13 cellular contexts compared by ENCODE assay signal in the genomic region with DNA sequence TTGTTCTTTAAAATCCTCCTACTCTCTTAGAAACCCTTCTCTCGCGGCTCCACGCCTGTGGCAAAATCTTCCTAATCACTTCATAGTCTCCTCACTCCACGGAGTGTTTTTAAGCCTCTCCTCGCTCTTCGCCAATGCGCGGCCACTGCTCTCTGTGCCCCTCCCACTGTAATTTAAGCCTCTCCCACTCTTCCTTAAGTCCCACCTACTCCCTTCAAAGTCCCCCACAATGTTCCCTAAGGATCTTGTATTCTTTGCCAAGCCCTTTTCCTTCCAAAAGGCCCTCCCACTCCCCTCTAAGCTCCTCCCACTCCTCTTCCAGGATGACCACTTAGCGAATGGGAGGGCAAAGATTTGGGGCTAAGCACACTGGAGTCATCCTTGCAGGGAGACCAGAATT. TPM values are rescaled to one million over a fixed set of nuclear protein-coding genes. Genes with fewer than 3 reads are reported as not detected.
DNase-seq lines count a peak whose midpoint lies in the region; ATAC-seq, FAIRE-seq and TF ChIP-seq lines count a peak whose summit lies in the region.
"Had no signal": no experiment of that assay in that cellular context is flagged by ENCODE, and none has a peak within 500 bp of the region (broad histone marks: within the 10 kb centered on the region; RNA-seq: fewer than 3 reads in every experiment).

No MANE protein-coding gene starts in this region.

- no peak overlapping the region for H2AK5ac ChIP-seq in mesendoderm (ENCODE audit: low read length)

- no peaks in the 10 kb centered on the region for H3K4me1 ChIP-seq in mesendoderm (ENCODE audit: control insufficient read depth, low read depth, low read length)
- peaks cover 7 to 36% (median 27%) of the 10 kb centered on the region in 4 donors for H3K4me1 ChIP-seq in stomach
- H3K4me1 ChIP-seq in HepG2 (ENCODE audit: insufficient read depth, low read length) = peaks cover 23% of the 10 kb centered on the region

- H3K36me3 ChIP-seq in SK-N-MC (ENCODE audit: insufficient read depth, low read length) (peaks cover 28% of the 10 kb centered on the region), mesendoderm (ENCODE audit: control insufficient read depth, insufficient read depth, low read length) (peaks cover 2% of the 10 kb centered on the region), stomach (peaks cover 25 to 57% (median 53%) of the 10 kb centered on the region in 4 donors), HepG2 (replicated peaks in 1 of 2; ENCODE audit: control insufficient read depth in 1 of 2, insufficient read depth in 2 of 2, low read length in 2 of 2) (peaks cover 10 to 32% of the 10 kb centered on the region in 2 experiments; a peak in 4 of 5 replicates)

- H4K8ac ChIP-seq in mesendoderm (ENCODE audit: low read depth, low read length) = no peak overlapping the region

- no peak for DNase-seq in activated CD4-positive, alpha-beta T cell treated with anti-CD3 and anti-CD28 coated beads, Interleukin-2, amount 10 ng/mL, durations not matched to agents 7 days and 5 days
- no peak for DNase-seq in activated CD4-positive, alpha-beta T cell treated with anti-CD3 and anti-CD28 coated beads for 48 hours
- DNase-seq in SK-N-MC (ENCODE audit: low read depth, low spot score) (no peak), mesendoderm (peak; percentile 48), stomach (no peak), HepG2 (ENCODE audit: low spot score) (no peak), epidermal melanocyte (ENCODE audit: insufficient read length, low spot score) (no peak)
- DNase-seq: heart right ventricle, nucleus accumbens, substantia nigra had no signal

- WGBS in mesendoderm (ENCODE audit: extremely low coverage, insufficient coverage, low lambda C conversion rate) = no CpG with 5 or more reads among the region's 9 CpGs
- WGBS in stomach, 5 donors = 82 to 93% (median 89%) methylated on average over 9 of the region's 9 CpGs
- WGBS in HepG2 (ENCODE audit: low lambda C conversion rate) = 98% methylated on average over 9 of the region's 9 CpGs

- H4K5ac ChIP-seq in mesendoderm (ENCODE audit: low read length) = no peak overlapping the region

- H3K56ac ChIP-seq in mesendoderm (ENCODE audit: low read length) = no peak overlapping the region

- no peak overlapping the region for H3K23ac ChIP-seq in mesendoderm (ENCODE audit: low read length)

- no peaks in the 10 kb centered on the region for H3K27me3 ChIP-seq in mesendoderm (ENCODE audit: insufficient read depth, low read length, poor library complexity)
- H3K27me3 ChIP-seq in stomach = no peaks in the 10 kb centered on the region
- H3K27me3 ChIP-seq in HepG2 (ENCODE audit: control insufficient read depth in 1 of 2, insufficient read depth in 2 of 2, low read length in 2 of 2) = no peaks in the 10 kb centered on the region; a peak in 1 of 5 replicates
- H3K27me3 ChIP-seq: heart right ventricle had no signal

- peak overlapping the region; percentile 72 for H3K4me3 ChIP-seq in SK-N-MC
- no peak overlapping the region for H3K4me3 ChIP-seq in mesendoderm (ENCODE audit: low read length)
- H3K4me3 ChIP-seq in stomach = peak overlapping the region in 1 of 4 donors; percentile 81
- H3K4me3 ChIP-seq in HepG2 (replicated peaks in 1 of 3; ENCODE audit: insufficient read depth in 1 of 3, low read depth in 2 of 3, low read length in 3 of 3) = no peak overlapping the region

- no peak overlapping the region for H2AFZ ChIP-seq in HepG2 (ENCODE audit: low read length)

- peaks cover 7% of the 10 kb centered on the region for H3K9me3 Mint-ChIP-seq in activated CD4-positive, alpha-beta T cell treated with anti-CD3 and anti-CD28 coated beads, Interleukin-2, amount 10 ng/mL, durations not matched to agents 7 days and 5 days
- H3K9me3 Mint-ChIP-seq: T-helper 2 cell treated with Interferon-gamma antibody and Interleukin-4, amounts not matched to agents 5 μg/mL and 100 μg/mL, for 36 hours had no signal

- POLR2A ChIA-PET in activated CD4-positive, alpha-beta T cell treated with anti-CD3 and anti-CD28 coated beads, Interleukin-2, amount 10 ng/mL, durations not matched to agents 7 days and 5 days (lab: Charles Lee) = no interaction called here
- POLR2A ChIA-PET in HepG2 (lab: Yijun Ruan, JAX) = interaction anchor here (1.1 to 4.9 kb wide), 3 partner anchors 13 to 78 kb away, joined by 3 to 66 read pairs (median 45); partner anchors contain the start of gene ZNF579

- TF ChIP-seq RAD21 in HepG2 (CRISPR knock-in tag; IDR thresholded peaks at IDR 0.05) = no peak

- peaks cover 35% of the 10 kb centered on the region for H3K36me3 Mint-ChIP-seq in activated CD4-positive, alpha-beta T cell treated with anti-CD3 and anti-CD28 coated beads, Interleukin-2, amount 10 ng/mL, durations not matched to agents 7 days and 5 days (ENCODE audit: low read depth)

- H3K79me2 ChIP-seq in mesendoderm (ENCODE audit: control insufficient read depth, insufficient read depth, low read length) (no peaks in the 10 kb centered on the region), HepG2 (ENCODE audit: insufficient read depth, low read length) (peaks cover 2% of the 10 kb centered on the region)

- TF ChIP-seq POLR2A in stomach (IDR thresholded peaks at IDR 0.05) (no peak), HepG2 (IDR thresholded peaks at IDR 0.05; ENCODE audit: insufficient read depth in 1 of 2, low read depth in 2 of 2, low read length in 2 of 2) (no peak)

- H3K27ac ChIP-seq in SK-N-MC (peak overlapping the region; percentile 76), mesendoderm (ENCODE audit: low read depth, low read length) (no peak overlapping the region), stomach (peak overlapping the region in 3 of 5 donors; percentile 98 to 100 (median 99)), HepG2 (ENCODE audit: extremely low read length, insufficient read depth, low read length) (no peak overlapping the region)

- H4K20me1 ChIP-seq in HepG2 (ENCODE audit: insufficient read depth, low read length) = 0 out of 2 replicates have a peak, but pooled peaks cover 6% of the 10 kb centered on the region

- TF ChIP-seq EP300 in stomach (IDR thresholded peaks at IDR 0.05) (no peak), HepG2 (IDR thresholded peaks at IDR 0.05; ENCODE audit: low read depth in 2 of 2, low read length in 2 of 2) (no peak), HepG2 (CRISPR knock-in tag; IDR thresholded peaks at IDR 0.05; ENCODE audit: borderline replicate concordance) (no peak)

- no peak overlapping the region for H3K4ac ChIP-seq in mesendoderm (ENCODE audit: low read depth, low read length)

- H2BK120ac ChIP-seq in mesendoderm (ENCODE audit: low read depth, low read length) = no peak overlapping the region

- peaks cover 27% of the 10 kb centered on the region for H3K4me1 Mint-ChIP-seq in activated CD4-positive, alpha-beta T cell treated with anti-CD3 and anti-CD28 coated beads, Interleukin-2, amount 10 ng/mL, durations not matched to agents 7 days and 5 days

- no peak for FAIRE-seq in HepG2 (lab: Jason Lieb, UNC)
- FAIRE-seq: bronchial epithelial cell had no signal

- no peak overlapping the region for H3K9ac ChIP-seq in SK-N-MC (ENCODE audit: insufficient read length)
- no peak overlapping the region for H3K9ac ChIP-seq in mesendoderm (ENCODE audit: low read length)
- no peak overlapping the region for H3K9ac ChIP-seq in HepG2 (ENCODE audit: insufficient read depth, low read depth, low read length)

- BruUV-seq in HepG2 (replicated peaks; lab: Mats Ljungman, UMichigan) = no TSS peak

- TF ChIP-seq CTCF in stomach (IDR thresholded peaks at IDR 0.05) = no peak
- TF ChIP-seq CTCF in HepG2 (CRISPR knock-in tag; IDR thresholded peaks at IDR 0.05) = no peak

- H3K79me1 ChIP-seq in mesendoderm (ENCODE audit: low read length) = no peaks in the 10 kb centered on the region

- no peak overlapping the region for H2BK15ac ChIP-seq in mesendoderm (replicated peaks; ENCODE audit: low read depth)

- H3K9me3 ChIP-seq in SK-N-MC (ENCODE audit: low read depth, low read length) (no peaks in the 10 kb centered on the region), stomach (no peaks in the 10 kb centered on the region), HepG2 (ENCODE audit: low read length) (no peaks in the 10 kb centered on the region)
- H3K9me3 ChIP-seq: heart right ventricle had no signal

- ATAC-seq in HepG2 (no peak), GM21526 (IDR thresholded peaks at IDR 0.05; ENCODE audit: low FRiP score, unreplicated experiment) (no peak)

- peak overlapping the region; percentile 57 for H3K27ac Mint-ChIP-seq in activated CD4-positive, alpha-beta T cell treated with anti-CD3 and anti-CD28 coated beads, Interleukin-2, amount 10 ng/mL, durations not matched to agents 7 days and 5 days

- H3K18ac ChIP-seq in mesendoderm (ENCODE audit: low read length) = no peak overlapping the region

- intact Hi-C loops in stomach (cut with DNase I; ENCODE audit: low total_unique reads) (no loop called here), HepG2 (cut with micrococcal nuclease; ENCODE audit: unreplicated experiment) (loop anchor here (2.0 kb wide), 1 partner anchor 17 kb away; the partner anchor contains the start of gene ZNF579)

- no peaks in the 10 kb centered on the region for H3K27me3 Mint-ChIP-seq in activated CD4-positive, alpha-beta T cell treated with anti-CD3 and anti-CD28 coated beads, Interleukin-2, amount 10 ng/mL, durations not matched to agents 7 days and 5 days

- H3K4me2 ChIP-seq in mesendoderm (ENCODE audit: low read length) = no peak overlapping the region
- no peak overlapping the region for H3K4me2 ChIP-seq in HepG2 (ENCODE audit: low read depth, low read length)

- in situ Hi-C loops in HepG2 (cut with HindIII; ENCODE audit: extremely low pct_ligation_motif_present, low pct_unique_long_range_greater_than_20kb) = no loop called here

- H3K4me3 Mint-ChIP-seq in activated CD4-positive, alpha-beta T cell treated with anti-CD3 and anti-CD28 coated beads, Interleukin-2, amount 10 ng/mL, durations not matched to agents 7 days and 5 days = no peak overlapping the region

- H2BK5ac ChIP-seq in mesendoderm (ENCODE audit: low read length) = no peak overlapping the region

- CTCF ChIA-PET in activated CD4-positive, alpha-beta T cell treated with anti-CD3 and anti-CD28 coated beads, Interleukin-2, amount 10 ng/mL, durations not matched to agents 7 days and 5 days (lab: Charles Lee) = interaction anchor here (0.6 kb wide), 2 partner anchors 447 to 597 kb away, joined by 3 to 4 read pairs; no protein-coding TSS in a partner anchor
- CTCF ChIA-PET in HepG2 (lab: Yijun Ruan, JAX; ENCODE audit: low intra/inter-chr PET ratio, low total read pairs) = no interaction called here

RNA-seq across cellular contexts. Expression of gene FIZ1, which starts 1.3 kb away (rescaled TPM):
- total RNA-seq in activated CD4-positive, alpha-beta T cell treated with anti-CD3 and anti-CD28 coated beads, Interleukin-2, amount 10 ng/mL, durations not matched to agents 7 days and 5 days = 10 to 100 TPM; 15.3 to 16.9 TPM
- 13.5 TPM for polyA plus RNA-seq in mesendoderm (2013, experiment 1 of 2)
- 13.7 TPM for polyA plus RNA-seq in mesendoderm (2013, experiment 2 of 2)
- 10 to 100 TPM in 1 of 5 donors, 1 to 10 TPM in 3, not detected in 1; 4.0 to 16.8 (median 6.7) TPM for total RNA-seq in stomach
- 10 to 100 TPM in 1 of 3 donors, 1 to 10 TPM in 2; 8.7 to 10.8 (median 9.4) TPM for polyA plus RNA-seq in stomach
- total RNA-seq in HepG2 (2016; rRNA removed; fragmentation: Illumina TruSeq; extraction: Trizol) = 3.4 and 5.9 TPM in 2 replicates
- total RNA-seq in HepG2 (2016; cell fraction: cytosol; rRNA removed; fragmentation: Illumina TruSeq; extraction: Trizol; ENCODE audit: low read depth) = 0.97 and 1.0 TPM in 2 replicates
- total RNA-seq in HepG2 (2016; cell fraction: insoluble cytoplasmic fraction; rRNA removed; fragmentation: Illumina TruSeq; extraction: Trizol) = 3.3 and 4.8 TPM in 2 replicates
- 3.8 and 4.3 TPM in 2 replicates for total RNA-seq in HepG2 (2016; cell fraction: membrane; rRNA removed; fragmentation: Illumina TruSeq; extraction: Trizol)
- total RNA-seq in HepG2 (2016; cell fraction: nucleus; rRNA removed; fragmentation: Illumina TruSeq; extraction: Trizol) = 4.3 and 5.0 TPM in 2 replicates
- polyA plus RNA-seq in HepG2 (2011; rRNA removed) = 3.6 and 4.1 TPM in 2 replicates
- polyA plus RNA-seq in HepG2 (2011; cell fraction: cytosol; rRNA removed) = 2.4 and 3.2 TPM in 2 replicates
- 9.6 and 12.9 TPM in 2 replicates for polyA plus RNA-seq in HepG2 (2011; cell fraction: nucleus; rRNA removed)
- polyA plus RNA-seq in HepG2 (2012) = 6.5 and 7.8 TPM in 2 replicates
- polyA plus RNA-seq in HepG2 (2016; cell fraction: cytosol; fragmentation: Illumina TruSeq; extraction: Trizol; ENCODE audit: low read depth) = 1.7 and 2.0 TPM in 2 replicates
- polyA plus RNA-seq in HepG2 (2016; cell fraction: insoluble cytoplasmic fraction; fragmentation: Illumina TruSeq; extraction: Trizol; ENCODE audit: low read depth) = 7.2 and 8.9 TPM in 2 replicates
- polyA plus RNA-seq in HepG2 (2016; cell fraction: membrane; fragmentation: Illumina TruSeq; extraction: Trizol; ENCODE audit: low read depth) = 5.5 and 6.4 TPM in 2 replicates
- 14.5 and 17.0 TPM in 2 replicates for polyA plus RNA-seq in HepG2 (2016; cell fraction: nucleus; fragmentation: Illumina TruSeq; extraction: Trizol; ENCODE audit: insufficient read depth, low read depth)
- 7.4 and 7.8 TPM in 2 replicates for polyA minus RNA-seq in HepG2 (2011; rRNA and poly(A)+ RNA removed; ENCODE audit: low replicate concordance)
- polyA minus RNA-seq in HepG2 (2011; cell fraction: cytosol; rRNA and poly(A)+ RNA removed) = 4.2 and 4.4 TPM in 2 replicates
- polyA minus RNA-seq in HepG2 (2011; cell fraction: nucleus; rRNA and poly(A)+ RNA removed) = 4.4 and 6.8 TPM in 2 replicates

RNA-seq across cellular contexts. Expression of gene ZNF524, which starts 2.1 kb away (rescaled TPM):
- total RNA-seq in activated CD4-positive, alpha-beta T cell treated with anti-CD3 and anti-CD28 coated beads, Interleukin-2, amount 10 ng/mL, durations not matched to agents 7 days and 5 days = 10 to 100 TPM; 31.2 to 32.9 TPM
- 1.8 TPM for polyA plus RNA-seq in mesendoderm (2013, experiment 1 of 2)
- polyA plus RNA-seq in mesendoderm (2013, experiment 2 of 2) = 1.8 TPM
- total RNA-seq in stomach (10 to 100 TPM in 3 of 5 donors, 1 to 10 TPM in 2; 2.9 to 54.3 (median 17.4) TPM), HepG2 (2016; rRNA removed; fragmentation: Illumina TruSeq; extraction: Trizol) (1.6 and 4.6 TPM in 2 replicates)
- polyA plus RNA-seq in stomach (10 to 100 TPM; 61.3 to 70.7 (median 68.9) TPM), HepG2 (2011; rRNA removed) (3.2 and 5.0 TPM in 2 replicates)
- 6.2 and 7.2 TPM in 2 replicates for total RNA-seq in HepG2 (2016; cell fraction: cytosol; rRNA removed; fragmentation: Illumina TruSeq; extraction: Trizol; ENCODE audit: low read depth)
- total RNA-seq in HepG2 (2016; cell fraction: insoluble cytoplasmic fraction; rRNA removed; fragmentation: Illumina TruSeq; extraction: Trizol) = 2.8 and 4.6 TPM in 2 replicates
- 7.6 and 10.2 TPM in 2 replicates for total RNA-seq in HepG2 (2016; cell fraction: membrane; rRNA removed; fragmentation: Illumina TruSeq; extraction: Trizol)
- total RNA-seq in HepG2 (2016; cell fraction: nucleus; rRNA removed; fragmentation: Illumina TruSeq; extraction: Trizol) = 2.7 TPM in 2 replicates
- 3.9 and 7.0 TPM in 2 replicates for polyA plus RNA-seq in HepG2 (2011; cell fraction: cytosol; rRNA removed)
- 8.3 and 9.7 TPM in 2 replicates for polyA plus RNA-seq in HepG2 (2011; cell fraction: nucleus; rRNA removed)
- 2.9 and 4.1 TPM in 2 replicates for polyA plus RNA-seq in HepG2 (2012)
- 8.5 and 8.9 TPM in 2 replicates for polyA plus RNA-seq in HepG2 (2016; cell fraction: cytosol; fragmentation: Illumina TruSeq; extraction: Trizol; ENCODE audit: low read depth)
- 3.6 and 4.5 TPM in 2 replicates for polyA plus RNA-seq in HepG2 (2016; cell fraction: insoluble cytoplasmic fraction; fragmentation: Illumina TruSeq; extraction: Trizol; ENCODE audit: low read depth)
- 9.0 and 9.5 TPM in 2 replicates for polyA plus RNA-seq in HepG2 (2016; cell fraction: membrane; fragmentation: Illumina TruSeq; extraction: Trizol; ENCODE audit: low read depth)
- 4.9 and 5.2 TPM in 2 replicates for polyA plus RNA-seq in HepG2 (2016; cell fraction: nucleus; fragmentation: Illumina TruSeq; extraction: Trizol; ENCODE audit: insufficient read depth, low read depth)
- polyA minus RNA-seq in HepG2 (2011; rRNA and poly(A)+ RNA removed; ENCODE audit: low replicate concordance) = 3.5 and 3.9 TPM in 2 replicates
- 2.5 and 3.1 TPM in 2 replicates for polyA minus RNA-seq in HepG2 (2011; cell fraction: cytosol; rRNA and poly(A)+ RNA removed)
- 2.7 and 3.3 TPM in 2 replicates for polyA minus RNA-seq in HepG2 (2011; cell fraction: nucleus; rRNA and poly(A)+ RNA removed)

RNA-seq across cellular contexts. Expression of gene ZNF865, which starts 7.4 kb away (rescaled TPM):
- total RNA-seq in activated CD4-positive, alpha-beta T cell treated with anti-CD3 and anti-CD28 coated beads, Interleukin-2, amount 10 ng/mL, durations not matched to agents 7 days and 5 days = 10 to 100 TPM; 14.2 TPM
- 4.8 TPM for polyA plus RNA-seq in mesendoderm (2013, experiment 1 of 2)
- polyA plus RNA-seq in mesendoderm (2013, experiment 2 of 2) = 4.8 TPM
- 10 to 100 TPM in 3 of 5 donors, 1 to 10 TPM in 2; 1.3 to 60.5 (median 11.6) TPM for total RNA-seq in stomach
- 1 to 10 TPM; 5.3 to 6.3 (median 6.1) TPM for polyA plus RNA-seq in stomach
- total RNA-seq in HepG2 (2016; rRNA removed; fragmentation: Illumina TruSeq; extraction: Trizol) = 0.93 and 1.0 TPM in 2 replicates
- 0.26 and 0.30 TPM in 2 replicates for total RNA-seq in HepG2 (2016; cell fraction: cytosol; rRNA removed; fragmentation: Illumina TruSeq; extraction: Trizol; ENCODE audit: low read depth)
- 0.83 and 0.93 TPM in 2 replicates for total RNA-seq in HepG2 (2016; cell fraction: insoluble cytoplasmic fraction; rRNA removed; fragmentation: Illumina TruSeq; extraction: Trizol)
- 1.1 and 1.3 TPM in 2 replicates for total RNA-seq in HepG2 (2016; cell fraction: membrane; rRNA removed; fragmentation: Illumina TruSeq; extraction: Trizol)
- 0.97 and 1.1 TPM in 2 replicates for total RNA-seq in HepG2 (2016; cell fraction: nucleus; rRNA removed; fragmentation: Illumina TruSeq; extraction: Trizol)
- 1.0 and 1.5 TPM in 2 replicates for polyA plus RNA-seq in HepG2 (2011; rRNA removed)
- 1.2 and 1.9 TPM in 2 replicates for polyA plus RNA-seq in HepG2 (2011; cell fraction: cytosol; rRNA removed)
- 3.2 and 3.9 TPM in 2 replicates for polyA plus RNA-seq in HepG2 (2011; cell fraction: nucleus; rRNA removed)
- 1.9 and 2.1 TPM in 2 replicates for polyA plus RNA-seq in HepG2 (2012)
- 0.71 and 0.81 TPM in 2 replicates for polyA plus RNA-seq in HepG2 (2016; cell fraction: cytosol; fragmentation: Illumina TruSeq; extraction: Trizol; ENCODE audit: low read depth)
- 3.6 and 4.1 TPM in 2 replicates for polyA plus RNA-seq in HepG2 (2016; cell fraction: insoluble cytoplasmic fraction; fragmentation: Illumina TruSeq; extraction: Trizol; ENCODE audit: low read depth)
- polyA plus RNA-seq in HepG2 (2016; cell fraction: membrane; fragmentation: Illumina TruSeq; extraction: Trizol; ENCODE audit: low read depth) = 2.4 and 2.8 TPM in 2 replicates
- polyA plus RNA-seq in HepG2 (2016; cell fraction: nucleus; fragmentation: Illumina TruSeq; extraction: Trizol; ENCODE audit: insufficient read depth, low read depth) = 6.6 and 6.7 TPM in 2 replicates
- 2.5 and 2.6 TPM in 2 replicates for polyA minus RNA-seq in HepG2 (2011; rRNA and poly(A)+ RNA removed; ENCODE audit: low replicate concordance)
- 2.0 and 2.2 TPM in 2 replicates for polyA minus RNA-seq in HepG2 (2011; cell fraction: cytosol; rRNA and poly(A)+ RNA removed)
- 0.62 and 0.90 TPM in 2 replicates for polyA minus RNA-seq in HepG2 (2011; cell fraction: nucleus; rRNA and poly(A)+ RNA removed)

RNA-seq across cellular contexts. Expression of gene ZNF579, which starts 17.4 kb away (rescaled TPM):
- 1 to 10 TPM; 7.0 to 8.0 TPM for total RNA-seq in activated CD4-positive, alpha-beta T cell treated with anti-CD3 and anti-CD28 coated beads, Interleukin-2, amount 10 ng/mL, durations not matched to agents 7 days and 5 days
- polyA plus RNA-seq in mesendoderm (2013, experiment 1 of 2) = 13.5 TPM
- 13.6 TPM for polyA plus RNA-seq in mesendoderm (2013, experiment 2 of 2)
- total RNA-seq in stomach (10 to 100 TPM in 1 of 5 donors, 1 to 10 TPM in 4; 3.1 to 12.1 (median 5.1) TPM), HepG2 (2016; rRNA removed; fragmentation: Illumina TruSeq; extraction: Trizol) (1.7 and 2.9 TPM in 2 replicates)
- polyA plus RNA-seq in stomach (10 to 100 TPM; 10.8 to 13.0 (median 11.0) TPM), HepG2 (2011; rRNA removed) (2.1 and 2.2 TPM in 2 replicates)
- 1.3 and 1.6 TPM in 2 replicates for total RNA-seq in HepG2 (2016; cell fraction: cytosol; rRNA removed; fragmentation: Illumina TruSeq; extraction: Trizol; ENCODE audit: low read depth)
- total RNA-seq in HepG2 (2016; cell fraction: insoluble cytoplasmic fraction; rRNA removed; fragmentation: Illumina TruSeq; extraction: Trizol) = 1.8 and 2.9 TPM in 2 replicates
- total RNA-seq in HepG2 (2016; cell fraction: membrane; rRNA removed; fragmentation: Illumina TruSeq; extraction: Trizol) = 2.9 and 3.5 TPM in 2 replicates
- total RNA-seq in HepG2 (2016; cell fraction: nucleus; rRNA removed; fragmentation: Illumina TruSeq; extraction: Trizol) = 1.2 and 1.9 TPM in 2 replicates
- 1.3 and 2.9 TPM in 2 replicates for polyA plus RNA-seq in HepG2 (2011; cell fraction: cytosol; rRNA removed)
- polyA plus RNA-seq in HepG2 (2011; cell fraction: nucleus; rRNA removed) = 9.0 and 12.3 TPM in 2 replicates
- 3.6 and 5.7 TPM in 2 replicates for polyA plus RNA-seq in HepG2 (2012)
- polyA plus RNA-seq in HepG2 (2016; cell fraction: cytosol; fragmentation: Illumina TruSeq; extraction: Trizol; ENCODE audit: low read depth) = 1.6 and 2.1 TPM in 2 replicates
- polyA plus RNA-seq in HepG2 (2016; cell fraction: insoluble cytoplasmic fraction; fragmentation: Illumina TruSeq; extraction: Trizol; ENCODE audit: low read depth) = 2.8 and 3.3 TPM in 2 replicates
- polyA plus RNA-seq in HepG2 (2016; cell fraction: membrane; fragmentation: Illumina TruSeq; extraction: Trizol; ENCODE audit: low read depth) = 2.7 TPM in 2 replicates
- 8.4 and 9.1 TPM in 2 replicates for polyA plus RNA-seq in HepG2 (2016; cell fraction: nucleus; fragmentation: Illumina TruSeq; extraction: Trizol; ENCODE audit: insufficient read depth, low read depth)
- 5.6 and 7.6 TPM in 2 replicates for polyA minus RNA-seq in HepG2 (2011; rRNA and poly(A)+ RNA removed; ENCODE audit: low replicate concordance)
- polyA minus RNA-seq in HepG2 (2011; cell fraction: cytosol; rRNA and poly(A)+ RNA removed) = 3.6 and 4.7 TPM in 2 replicates
- polyA minus RNA-seq in HepG2 (2011; cell fraction: nucleus; rRNA and poly(A)+ RNA removed) = 3.0 and 3.3 TPM in 2 replicates

RNA-seq across cellular contexts. Expression of gene ZNF784, which starts 26.3 kb away (rescaled TPM):
- total RNA-seq in activated CD4-positive, alpha-beta T cell treated with anti-CD3 and anti-CD28 coated beads, Interleukin-2, amount 10 ng/mL, durations not matched to agents 7 days and 5 days = 1 to 10 TPM; 4.3 to 5.8 TPM
- polyA plus RNA-seq in mesendoderm (2013, experiment 1 of 2) = 3.9 TPM
- polyA plus RNA-seq in mesendoderm (2013, experiment 2 of 2) = 4.4 TPM
- total RNA-seq in stomach = 10 to 100 TPM in 1 of 5 donors, 1 to 10 TPM in 3, not detected in 1; 1.8 to 15.1 (median 4.6) TPM
- 1 to 10 TPM; 4.2 to 6.0 (median 5.9) TPM for polyA plus RNA-seq in stomach
- 4.0 and 4.2 TPM in 2 replicates for total RNA-seq in HepG2 (2016; rRNA removed; fragmentation: Illumina TruSeq; extraction: Trizol)
- 1.1 and 1.3 TPM in 2 replicates for total RNA-seq in HepG2 (2016; cell fraction: cytosol; rRNA removed; fragmentation: Illumina TruSeq; extraction: Trizol; ENCODE audit: low read depth)
- 3.2 and 4.6 TPM in 2 replicates for total RNA-seq in HepG2 (2016; cell fraction: insoluble cytoplasmic fraction; rRNA removed; fragmentation: Illumina TruSeq; extraction: Trizol)
- total RNA-seq in HepG2 (2016; cell fraction: membrane; rRNA removed; fragmentation: Illumina TruSeq; extraction: Trizol) = 3.3 and 3.7 TPM in 2 replicates
- 1.9 and 2.1 TPM in 2 replicates for total RNA-seq in HepG2 (2016; cell fraction: nucleus; rRNA removed; fragmentation: Illumina TruSeq; extraction: Trizol)
- polyA plus RNA-seq in HepG2 (2011; rRNA removed) = 4.1 and 5.1 TPM in 2 replicates
- 2.9 and 3.0 TPM in 2 replicates for polyA plus RNA-seq in HepG2 (2011; cell fraction: cytosol; rRNA removed)
- polyA plus RNA-seq in HepG2 (2011; cell fraction: nucleus; rRNA removed) = 9.8 and 12.0 TPM in 2 replicates
- 4.6 and 5.3 TPM in 2 replicates for polyA plus RNA-seq in HepG2 (2012)
- polyA plus RNA-seq in HepG2 (2016; cell fraction: cytosol; fragmentation: Illumina TruSeq; extraction: Trizol; ENCODE audit: low read depth) = 1.1 and 1.2 TPM in 2 replicates
- polyA plus RNA-seq in HepG2 (2016; cell fraction: insoluble cytoplasmic fraction; fragmentation: Illumina TruSeq; extraction: Trizol; ENCODE audit: low read depth) = 4.7 and 4.8 TPM in 2 replicates
- polyA plus RNA-seq in HepG2 (2016; cell fraction: membrane; fragmentation: Illumina TruSeq; extraction: Trizol; ENCODE audit: low read depth) = 1.6 and 1.9 TPM in 2 replicates
- 4.1 and 5.8 TPM in 2 replicates for polyA plus RNA-seq in HepG2 (2016; cell fraction: nucleus; fragmentation: Illumina TruSeq; extraction: Trizol; ENCODE audit: insufficient read depth, low read depth)
- polyA minus RNA-seq in HepG2 (2011; rRNA and poly(A)+ RNA removed; ENCODE audit: low replicate concordance) = 2.9 and 8.2 TPM in 2 replicates
- 1.7 and 2.9 TPM in 2 replicates for polyA minus RNA-seq in HepG2 (2011; cell fraction: cytosol; rRNA and poly(A)+ RNA removed)
- polyA minus RNA-seq in HepG2 (2011; cell fraction: nucleus; rRNA and poly(A)+ RNA removed) = 4.8 and 5.4 TPM in 2 replicates

Comparison
In these comparisons a context has a peak if more than half of its experiments do, and no peak if none do; other contexts are left out.
1. H3K27ac ChIP-seq: peak in SK-N-MC (single experiment) and stomach (3 of 5); none in mesendoderm (single experiment) and HepG2 (single experiment).